In genomic region chr15:84915011-84915958, GRCh38 we compare ENCODE assay signal across 9 cellular contexts. TPM values are rescaled to one million over a fixed set of nuclear protein-coding genes. Genes with fewer than 3 reads are reported as not detected.
DNase-seq lines count a peak whose midpoint lies in the region; ATAC-seq lines count a peak whose summit lies in the region.
"Had no signal": no experiment of that assay in that cellular context is flagged by ENCODE, and none has a peak within 500 bp of the region (broad histone marks: within the 10 kb centered on the region; RNA-seq: fewer than 3 reads in every experiment).

No MANE protein-coding gene starts in this region.

- peak overlapping the region; percentile 92 for H3K27ac Mint-ChIP-seq in activated T-helper 17 cell treated with anti-CD3 and anti-CD28 coated beads, Interleukin-2, amount 50 U/mL, for 72 hours

- no peaks in the 10 kb centered on the region for H3K9me3 Mint-ChIP-seq in activated T-helper 17 cell treated with anti-CD3 and anti-CD28 coated beads, Interleukin-2, amount 50 U/mL, for 72 hours

- no peaks in the 10 kb centered on the region for H3K27me3 ChIP-seq in skeletal muscle tissue (ENCODE audit: control insufficient read depth in 3 of 3, insufficient read depth in 3 of 3, low read length in 3 of 3)

- peaks cover 11% of the 10 kb centered on the region for H3K4me1 Mint-ChIP-seq in activated T-helper 17 cell treated with anti-CD3 and anti-CD28 coated beads, Interleukin-2, amount 50 U/mL, for 72 hours

- peak overlapping the region; percentile 76 for H3K4me3 Mint-ChIP-seq in activated T-helper 17 cell treated with anti-CD3 and anti-CD28 coated beads, Interleukin-2, amount 50 U/mL, for 72 hours

- peak; percentile 98 for ATAC-seq in GM18909 (IDR thresholded peaks at IDR 0.05; ENCODE audit: poor library complexity, unreplicated experiment)
- ATAC-seq in HG03066 (IDR thresholded peaks at IDR 0.05; ENCODE audit: low read depth, unreplicated experiment) = peak; percentile 96
- peak; percentile 96 for ATAC-seq in activated T-helper 17 cell treated with anti-CD3 and anti-CD28 coated beads, Interleukin-2, amount 50 U/mL, for 72 hours (replicated peaks)
- peak; percentile 86 for ATAC-seq in left ventricle myocardium superior

- peaks cover 44 to 50% (median 48%) of the 10 kb centered on the region in 3 donors for H3K4me1 ChIP-seq in skeletal muscle tissue (ENCODE audit: control insufficient read depth in 3 of 3, insufficient read depth in 3 of 3, low read length in 3 of 3)
- H3K4me1 ChIP-seq: HAP-1 had no signal

- H3K27me3 Mint-ChIP-seq in activated T-helper 17 cell treated with anti-CD3 and anti-CD28 coated beads, Interleukin-2, amount 50 U/mL, for 72 hours = peaks cover 8% of the 10 kb centered on the region

- H3K36me3 Mint-ChIP-seq in activated T-helper 17 cell treated with anti-CD3 and anti-CD28 coated beads, Interleukin-2, amount 50 U/mL, for 72 hours (ENCODE audit: low read depth) = peaks cover 5% of the 10 kb centered on the region

- intact Hi-C loops in left ventricle myocardium superior (cut with micrococcal nuclease) = no loop called here

- H3K4me3 ChIP-seq in skeletal muscle tissue (ENCODE audit: low read length in 3 of 3) = peak overlapping the region; percentile 9 to 49 (median 23)
- H3K4me3 ChIP-seq: HAP-1 had no signal

- peak overlapping the region; percentile 85 for H3K27ac ChIP-seq in skeletal muscle tissue (ENCODE audit: low read depth, low read length)

- DNase-seq in AG20443 (ENCODE audit: low spot score) (peak; percentile 83), NCI-H510A (lab: John Stamatoyannopoulos, UW) (peak; percentile 48), left ventricle myocardium superior (peak; percentile 86)
- DNase-seq in central memory CD4-positive, alpha-beta T cell = no peak

- no peaks in the 10 kb centered on the region for H3K36me3 ChIP-seq in skeletal muscle tissue (ENCODE audit: control insufficient read depth in 3 of 3, insufficient read depth in 3 of 3, low read length in 3 of 3)
- H3K36me3 ChIP-seq: HAP-1 had no signal

- no peaks in the 10 kb centered on the region for H3K9me3 ChIP-seq in skeletal muscle tissue (ENCODE audit: control insufficient read depth in 3 of 3, low read length in 3 of 3)
- H3K9me3 ChIP-seq: HAP-1 had no signal

- H3K9ac ChIP-seq in skeletal muscle tissue (ENCODE audit: low read depth in 1 of 3, low read length in 3 of 3) = peak overlapping the region; percentile 27 to 76 (median 51)

RNA-seq across cellular contexts. Expression of gene SLC28A1, which starts 30.8 kb away (rescaled TPM):
- not detected for total RNA-seq in activated T-helper 17 cell treated with anti-CD3 and anti-CD28 coated beads, Interleukin-2, amount 50 U/mL, for 72 hours
- total RNA-seq in left ventricle myocardium superior (0.50 TPM), skeletal muscle tissue (0.52 TPM)
